In the genomic region with DNA sequence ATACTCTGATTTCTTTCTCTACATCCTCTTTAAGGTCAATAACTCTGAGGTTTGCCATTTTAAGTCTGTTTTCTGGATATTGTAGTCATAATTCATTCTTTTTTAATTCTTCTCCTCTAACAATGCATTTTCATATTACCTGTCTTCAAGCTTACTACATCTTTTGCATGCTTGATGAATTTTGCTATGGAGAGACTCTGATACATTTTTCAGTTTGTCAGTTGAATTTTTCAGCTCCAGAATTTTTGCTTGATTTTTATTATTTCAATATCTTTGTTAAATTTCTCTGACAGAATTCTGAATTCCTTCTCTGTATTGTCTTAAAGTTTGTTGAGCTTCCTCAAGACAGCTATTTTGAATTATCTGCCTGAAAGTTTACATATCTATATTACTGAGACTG, we compare ENCODE assay signal across 33 cellular contexts.
DNase-seq lines count a peak whose midpoint lies in the region; ATAC-seq, FAIRE-seq and TF ChIP-seq lines count a peak whose summit lies in the region.
"Had no signal": no experiment of that assay in that cellular context is flagged by ENCODE, and none has a peak within 500 bp of the region (broad histone marks: within the 10 kb centered on the region; RNA-seq: fewer than 3 reads in every experiment).

No MANE protein-coding gene starts in this region.

- in situ Hi-C loops in HepG2 (cut with HindIII; ENCODE audit: extremely low pct_ligation_motif_present, low pct_unique_long_range_greater_than_20kb) (no loop called here), K562 (cut with MboI) (no loop called here)

- H3K9me1 ChIP-seq in K562 (ENCODE audit: control insufficient read depth, insufficient read depth, low read length) = no peaks in the 10 kb centered on the region

- no peak for TF ChIP-seq EP300 in HepG2 (IDR thresholded peaks at IDR 0.05; ENCODE audit: low read depth in 2 of 2, low read length in 2 of 2)
- no peak for TF ChIP-seq EP300 in HepG2 (CRISPR knock-in tag; IDR thresholded peaks at IDR 0.05; ENCODE audit: borderline replicate concordance)
- no peak for TF ChIP-seq EP300 in K562 (IDR thresholded peaks at IDR 0.05; ENCODE audit: low read length)

- no peaks in the 10 kb centered on the region for H3K4me1 ChIP-seq in HepG2 (ENCODE audit: insufficient read depth, low read length)
- H3K4me1 ChIP-seq in right lobe of liver = no peaks in the 10 kb centered on the region
- peaks cover 2% of the 10 kb centered on the region; the same call in 1 of the 2 replicates for H3K4me1 ChIP-seq in HEK293 (ENCODE audit: control insufficient read depth, insufficient read depth, low read length)
- H3K4me1 ChIP-seq in K562 (replicated peaks in 1 of 2; ENCODE audit: control insufficient read depth in 2 of 2, insufficient read depth in 2 of 2, low read length in 2 of 2) = no peaks in the 10 kb centered on the region
- H3K4me1 ChIP-seq: A549; BE2C; BLaER1; BLaER1 treated with 17β-estradiol and CSF1 and Interleukin-3, amounts not matched to agents 10 nM and 100 nM had no signal

- ATAC-seq in HepG2 (no peak), right lobe of liver (no peak), K562 (no peak)
- ATAC-seq: A549; CD8-positive, alpha-beta T cell had no signal

- H3K27ac ChIP-seq in HepG2 (ENCODE audit: extremely low read length, insufficient read depth, low read length) = no peak overlapping the region
- H3K27ac ChIP-seq in right lobe of liver = no peak overlapping the region
- H3K27ac ChIP-seq in HEK293 (ENCODE audit: extremely low read depth, low read depth, low read length) = no peak overlapping the region
- H3K27ac ChIP-seq in K562 (ENCODE audit: extremely low read depth, low read depth, low read length) = no peak overlapping the region
- H3K27ac ChIP-seq: 22Rv1; A549; BLaER1; BLaER1 treated with 17β-estradiol and CSF1 and Interleukin-3, amounts not matched to agents 10 nM and 100 nM; C4-2B had no signal

- DNase-seq in HepG2 (ENCODE audit: low spot score) = no peak
- DNase-seq in right lobe of liver = no peak
- no peak for DNase-seq in K562 (ENCODE audit: extremely low read depth in 1 of 4, low spot score in 3 of 4)
- DNase-seq in effector CD4-positive, alpha-beta T cell = no peak
- DNase-seq in DMS53 treated with DMSO at 0.1 percent for 48 hours (lab: John Stamatoyannopoulos, UW; ENCODE audit: unreplicated experiment) = no peak
- DNase-seq: 8988T; ACHN; AML-193; BE2C; C1 segment of cervical spinal cord; Caco-2; Calu3; CD4-positive, alpha-beta memory T cell; CD4-positive, alpha-beta T cell; CD4-positive, CD25-positive, alpha-beta regulatory T cell; CD8-positive, alpha-beta memory T cell; CD8-positive, alpha-beta T cell; COR-L47; DMS 273 treated with DMSO at 0.1 percent for 48 hours; DMS153; DMS53; DMS79; DMS79 treated with DMSO at 0.1 percent for 48 hours; DND-41; EL had no signal

- no peaks in the 10 kb centered on the region for H3K36me3 ChIP-seq in HepG2 (replicated peaks in 1 of 2; ENCODE audit: control insufficient read depth in 1 of 2, insufficient read depth in 2 of 2, low read length in 2 of 2)
- no peaks in the 10 kb centered on the region for H3K36me3 ChIP-seq in right lobe of liver
- no peaks in the 10 kb centered on the region for H3K36me3 ChIP-seq in HEK293 (ENCODE audit: control insufficient read depth in 2 of 2, insufficient read depth in 1 of 2, low read length in 2 of 2)
- no peaks in the 10 kb centered on the region for H3K36me3 ChIP-seq in K562 (ENCODE audit: control insufficient read depth, insufficient read depth, low read length)
- H3K36me3 ChIP-seq: BE2C; BLaER1; BLaER1 treated with 17β-estradiol and CSF1 and Interleukin-3, amounts not matched to agents 10 nM and 100 nM had no signal

- H3K4me3 ChIP-seq in HepG2 (replicated peaks in 1 of 3; ENCODE audit: insufficient read depth in 1 of 3, low read depth in 2 of 3, low read length in 3 of 3) = no peak overlapping the region
- H3K4me3 ChIP-seq in right lobe of liver = no peak overlapping the region
- H3K4me3 ChIP-seq in HEK293 (ENCODE audit: low read depth, low read length) = no peak overlapping the region
- H3K4me3 ChIP-seq in K562 = no peak overlapping the region
- H3K4me3 ChIP-seq: A549; BLaER1; BLaER1 treated with 17β-estradiol and CSF1 and Interleukin-3, amounts not matched to agents 10 nM and 100 nM had no signal

- TF ChIP-seq CTCF in HepG2 (CRISPR knock-in tag; IDR thresholded peaks at IDR 0.05) (no peak), right lobe of liver (IDR thresholded peaks at IDR 0.05) (no peak), HEK293 (tag by site-specific recombination; IDR thresholded peaks at IDR 0.05) (no peak), K562 (IDR thresholded peaks at IDR 0.05 in 2 of 3, conservative IDR thresholded peaks at IDR 0.05 in 1 of 3; ENCODE audit: insufficient read depth in 2 of 3, low read depth in 1 of 3, low read length in 3 of 3) (no peak)

- H3K79me2 ChIP-seq in HepG2 (ENCODE audit: insufficient read depth, low read length) (no peaks in the 10 kb centered on the region), K562 (ENCODE audit: control insufficient read depth, insufficient read depth, low read length) (no peaks in the 10 kb centered on the region)

- H3K27me3 ChIP-seq in HepG2 (ENCODE audit: control insufficient read depth in 1 of 2, insufficient read depth in 2 of 2, low read length in 2 of 2) = no peaks in the 10 kb centered on the region
- H3K27me3 ChIP-seq in right lobe of liver = no peaks in the 10 kb centered on the region
- no peaks in the 10 kb centered on the region for H3K27me3 ChIP-seq in K562 (ENCODE audit: control insufficient read depth in 2 of 2, insufficient read depth in 2 of 2, low read length in 2 of 2)
- H3K27me3 ChIP-seq: BE2C; BLaER1; BLaER1 treated with 17β-estradiol and CSF1 and Interleukin-3, amounts not matched to agents 10 nM and 100 nM had no signal

- no peak overlapping the region for H3K9ac ChIP-seq in HepG2 (ENCODE audit: insufficient read depth, low read depth, low read length)
- no peak overlapping the region for H3K9ac ChIP-seq in K562 (ENCODE audit: insufficient read depth in 1 of 2, low read depth in 2 of 2, low read length in 2 of 2)
- H3K9ac ChIP-seq: BLaER1; BLaER1 treated with 17β-estradiol and CSF1 and Interleukin-3, amounts not matched to agents 10 nM and 100 nM had no signal

- CTCF ChIA-PET in HepG2 (lab: Yijun Ruan, JAX; ENCODE audit: low intra/inter-chr PET ratio, low total read pairs) = no interaction called here
- CTCF ChIA-PET in HEK293 (lab: Yijun Ruan, JAX) = no interaction called here
- CTCF ChIA-PET in K562 (lab: Yijun Ruan, JAX; ENCODE audit: low intra/inter-chr PET ratio) = no interaction called here

- FAIRE-seq in HepG2 (lab: Jason Lieb, UNC) (no peak), K562 (lab: Jason Lieb, UNC) (no peak)
- FAIRE-seq: A204.1, A549, D721Med had no signal

- TF ChIP-seq RAD21 in HepG2 (CRISPR knock-in tag; IDR thresholded peaks at IDR 0.05) (no peak), K562 (CRISPR knock-in tag; conservative IDR thresholded peaks at IDR 0.05 in 1 of 2, IDR thresholded peaks at IDR 0.05 in 1 of 2) (no peak)

- BruUV-seq in HepG2 (replicated peaks; lab: Mats Ljungman, UMichigan) (no TSS peak), K562 (replicated peaks; lab: Mats Ljungman, UMichigan) (no TSS peak)

- no peak for TF ChIP-seq POLR2A in HepG2 (IDR thresholded peaks at IDR 0.05; ENCODE audit: insufficient read depth in 1 of 2, low read depth in 2 of 2, low read length in 2 of 2)
- TF ChIP-seq POLR2A in right lobe of liver (IDR thresholded peaks at IDR 0.05) = no peak
- no peak for TF ChIP-seq POLR2A in K562 (conservative IDR thresholded peaks at IDR 0.05)

- no peak overlapping the region for H2AFZ ChIP-seq in HepG2 (ENCODE audit: low read length)
- no peak overlapping the region for H2AFZ ChIP-seq in K562 (ENCODE audit: low read depth, low read length)

- intact Hi-C loops in HepG2 (cut with micrococcal nuclease; ENCODE audit: unreplicated experiment) (no loop called here), right lobe of liver (cut with DNase I) (no loop called here), K562 (cut with micrococcal nuclease) (no loop called here)

- no peak overlapping the region for H3K4me2 ChIP-seq in HepG2 (ENCODE audit: low read depth, low read length)
- H3K4me2 ChIP-seq in K562 (ENCODE audit: insufficient read depth, low read length) = no peak overlapping the region
- H3K4me2 ChIP-seq: A549; BLaER1; BLaER1 treated with 17β-estradiol and CSF1 and Interleukin-3, amounts not matched to agents 10 nM and 100 nM had no signal

- no peaks in the 10 kb centered on the region; the same call in 1 of the 2 replicates for H3K9me3 ChIP-seq in HepG2 (ENCODE audit: low read length)
- no peaks in the 10 kb centered on the region for H3K9me3 ChIP-seq in right lobe of liver
- no peaks in the 10 kb centered on the region for H3K9me3 ChIP-seq in HEK293 (ENCODE audit: control insufficient read depth, insufficient read depth, low read depth, low read length)
- no peaks in the 10 kb centered on the region; the same call in 1 of the 2 replicates for H3K9me3 ChIP-seq in K562 (replicated peaks; ENCODE audit: control insufficient read depth, insufficient read depth, low read depth, low read length)
- H3K9me3 ChIP-seq: BE2C had no signal

- H4K20me1 ChIP-seq in HepG2 (ENCODE audit: insufficient read depth, low read length) (no peaks in the 10 kb centered on the region), K562 (replicated peaks; ENCODE audit: control insufficient read depth, insufficient read depth, low read length) (no peaks in the 10 kb centered on the region)
- H4K20me1 ChIP-seq: BLaER1; BLaER1 treated with 17β-estradiol and CSF1 and Interleukin-3, amounts not matched to agents 10 nM and 100 nM had no signal

- POLR2A ChIA-PET in HepG2 (lab: Yijun Ruan, JAX) (no interaction called here), HEK293 (lab: Yijun Ruan, JAX) (no interaction called here), K562 (lab: Yijun Ruan, JAX) (no interaction called here)

TF ChIP-seq in HepG2, 621 proteins besides CTCF, POLR2A, EP300 and RAD21:
- peak; percentile 88; the same call in 1 of the 2 replicates for TF ChIP-seq ZNF160 (CRISPR knock-in tag; IDR thresholded peaks at IDR 0.05)
- TF ChIP-seq ZNF274 (CRISPR knock-in tag; IDR thresholded peaks at IDR 0.05) = no peak

TF ChIP-seq in HEK293, 187 proteins besides CTCF, POLR2A, EP300 and RAD21:
- TF ChIP-seq SETDB1 (IDR thresholded peaks at IDR 0.05; ENCODE audit: insufficient read length, low read length) (peak; percentile 60), ZNF174 (tag by site-specific recombination; IDR thresholded peaks at IDR 0.05) (no peak)

TF ChIP-seq in K562, 482 proteins besides CTCF, POLR2A, EP300 and RAD21:
- TF ChIP-seq TRIM28 (IDR thresholded peaks at IDR 0.05) (0 out of 2 replicates have a peak, but pooled peaks have one; percentile 26), PCBP1 (IDR thresholded peaks at IDR 0.05; ENCODE audit: low read depth, low read length, poor library complexity, severe bottlenecking) (no peak)
